Comparison of ENCODE assay signal across 9 cellular contexts in genomic region chr4:18860836-18861530, GRCh38.
"Had no signal": no experiment of that assay in that cellular context is flagged by ENCODE, and none has a peak within 500 bp of the region (broad histone marks: within the 10 kb centered on the region; RNA-seq: fewer than 3 reads in every experiment).

No MANE protein-coding gene starts in this region.

- ATAC-seq: GM23338, HCT116, K562 had no signal

- FAIRE-seq: HTR-8/SVneo, K562 had no signal

- DNase-seq: H7, IMR-90, Kasumi-1, KG1 had no signal

- H3K4me1 ChIP-seq: HAP-1 had no signal

- H3K4me2 ChIP-seq: GM23338 had no signal

- H2AFZ ChIP-seq: GM23338 had no signal

- H3K4me3 ChIP-seq: GM23338, HAP-1, K562 had no signal

- H3K36me3 ChIP-seq: HAP-1 had no signal

- H3K9me3 ChIP-seq: HAP-1 had no signal
